In genomic region chr10:35217458-35217857, GRCh38 we compare ENCODE assay signal across 13 cellular contexts.
DNase-seq lines count a peak whose midpoint lies in the region; ATAC-seq and TF ChIP-seq lines count a peak whose summit lies in the region.
"Had no signal": no experiment of that assay in that cellular context is flagged by ENCODE, and none has a peak within 500 bp of the region (broad histone marks: within the 10 kb centered on the region; RNA-seq: fewer than 3 reads in every experiment).

No MANE protein-coding gene starts in this region.

- H3K27ac ChIP-seq in muscle layer of colon (ENCODE audit: low read depth, low read length) (peak overlapping the region; percentile 25), H9 (ENCODE audit: insufficient read length, low read depth, low read length) (no peak overlapping the region), tibial artery (no peak overlapping the region)
- H3K27ac ChIP-seq: RWPE1, vagina had no signal

- no peaks in the 10 kb centered on the region for H4K20me1 ChIP-seq in H9 (ENCODE audit: control insufficient read depth, insufficient read depth, insufficient read length)

- no peaks in the 10 kb centered on the region for H3K36me3 Mint-ChIP-seq in stimulated activated naive CD8-positive, alpha-beta T cell treated with anti-CD3 and anti-CD28 coated beads, Interleukin-15, Interleukin-2, amounts not matched to agents 100 ng/mL and 50 ng/mL, for 24 hours (ENCODE audit: low read depth)
- H3K36me3 Mint-ChIP-seq in H9 (ENCODE audit: insufficient read depth in 1 of 3, low read depth in 3 of 3), result no peaks in the 10 kb centered on the region

- intact Hi-C loops in tibial artery (cut with DNase I; ENCODE audit: low total_unique reads), result loop anchor here (2.0 kb wide), 1 partner anchor 99 kb away; no protein-coding TSS in a partner anchor

- no peak overlapping the region for H3K56ac ChIP-seq in H9 (ENCODE audit: insufficient read length, low read depth, low read length)

- DNase-seq in stimulated activated naive CD8-positive, alpha-beta T cell treated with anti-CD3 and anti-CD28 coated beads, Interleukin-15, amount 100 ng/mL, for 72 hours, result no peak
- peak; percentile 44 for DNase-seq in fibroblast of pulmonary artery (ENCODE audit: low read depth)
- no peak for DNase-seq in H9
- DNase-seq in putamen (ENCODE audit: low spot score), result no peak
- no peak for DNase-seq in middle frontal gyrus (ENCODE audit: extremely low spot score, low spot score)
- DNase-seq in tibial artery, result no peak
- DNase-seq: activated naive CD4-positive, alpha-beta T cell treated with Interleukin-2 at 50 U/mL for 16 hours; DMS 273 treated with DMSO at 0.1 percent for 48 hours; NCI-H1048 had no signal

- no peak overlapping the region for H2BK20ac ChIP-seq in H9 (ENCODE audit: low read depth, low read length, poor library complexity, severe bottlenecking)

- H3K4ac ChIP-seq in H9 (ENCODE audit: low read depth, low read length), result no peak overlapping the region

- H3K18ac ChIP-seq in H9 (ENCODE audit: insufficient read length, low read depth, low read length), result no peak overlapping the region

- no peak overlapping the region for H2AFZ ChIP-seq in H9 (ENCODE audit: low read length)

- H2BK12ac ChIP-seq in H9 (ENCODE audit: insufficient read length, low read depth, low read length), result no peak overlapping the region

- peaks cover 4% of the 10 kb centered on the region for H3K27me3 Mint-ChIP-seq in stimulated activated naive CD8-positive, alpha-beta T cell treated with anti-CD3 and anti-CD28 coated beads, Interleukin-15, Interleukin-2, amounts not matched to agents 100 ng/mL and 50 ng/mL, for 24 hours
- no peaks in the 10 kb centered on the region for H3K27me3 Mint-ChIP-seq in stimulated activated naive CD8-positive, alpha-beta T cell treated with anti-CD3 and anti-CD28 coated beads, Interleukin-15, amount 100 ng/mL, for 72 hours
- no peaks in the 10 kb centered on the region for H3K27me3 Mint-ChIP-seq in H9 (ENCODE audit: low read depth)

- no peaks in the 10 kb centered on the region for H3K9me3 ChIP-seq in muscle layer of colon (ENCODE audit: low read length)
- no peaks in the 10 kb centered on the region for H3K9me3 ChIP-seq in H9 (ENCODE audit: control insufficient read depth, low read depth, low read length)
- H3K9me3 ChIP-seq in tibial artery, result no peaks in the 10 kb centered on the region
- H3K9me3 ChIP-seq: vagina had no signal

- no peaks in the 10 kb centered on the region for H3K79me2 ChIP-seq in H9 (ENCODE audit: insufficient read depth, low read length)

- H3K9ac ChIP-seq in muscle layer of colon (ENCODE audit: low read length) (no peak overlapping the region), H9 (ENCODE audit: extremely low read depth, insufficient read length, low read length) (no peak overlapping the region)

- no peaks in the 10 kb centered on the region for H3K79me1 ChIP-seq in H9 (ENCODE audit: insufficient read depth, low read depth, low read length, poor library complexity, severe bottlenecking)

- H3K36me3 ChIP-seq in muscle layer of colon (ENCODE audit: insufficient read depth, low read length) (no peaks in the 10 kb centered on the region), tibial artery (peaks cover 0 to 5% (median under 1%) of the 10 kb centered on the region in 3 donors)
- H3K36me3 ChIP-seq: vagina had no signal

- no peak overlapping the region for H4K91ac ChIP-seq in H9 (ENCODE audit: insufficient read length, low read depth, low read length)

- H3K4me1 ChIP-seq in muscle layer of colon (ENCODE audit: insufficient read depth, low read length) (peaks cover 8% of the 10 kb centered on the region), H9 (ENCODE audit: insufficient read depth, low read length) (no peaks in the 10 kb centered on the region; the same call in 1 of the 2 replicates), tibial artery (peaks cover 0 to 9% (median 0%) of the 10 kb centered on the region in 4 donors)

- no peak overlapping the region for H4K5ac ChIP-seq in H9 (ENCODE audit: insufficient read length, low read depth, low read length)

- no peak overlapping the region for H2AK5ac ChIP-seq in H9 (ENCODE audit: insufficient read length, low read length)

- no peak overlapping the region; the same call in 1 of the 2 replicates for H2BK15ac ChIP-seq in H9 (ENCODE audit: low read depth, low read length)

- H3K4me1 Mint-ChIP-seq in stimulated activated naive CD8-positive, alpha-beta T cell treated with anti-CD3 and anti-CD28 coated beads, Interleukin-15, Interleukin-2, amounts not matched to agents 100 ng/mL and 50 ng/mL, for 24 hours (ENCODE audit: low read depth), result peaks cover 56% of the 10 kb centered on the region
- peaks cover 51% of the 10 kb centered on the region for H3K4me1 Mint-ChIP-seq in stimulated activated naive CD8-positive, alpha-beta T cell treated with anti-CD3 and anti-CD28 coated beads, Interleukin-15, amount 100 ng/mL, for 72 hours
- H3K4me1 Mint-ChIP-seq in H9, result peaks cover 10% of the 10 kb centered on the region in 2 experiments

- no peak for ATAC-seq in stimulated activated naive CD8-positive, alpha-beta T cell treated with anti-CD3 and anti-CD28 coated beads, Interleukin-15, amount 100 ng/mL, for 72 hours

- H3K4me3 ChIP-seq in fibroblast of pulmonary artery (replicated peaks; ENCODE audit: low read depth, low read length), result no peak overlapping the region
- H3K4me3 ChIP-seq in muscle layer of colon (ENCODE audit: low read depth in 1 of 2, low read length in 2 of 2), result no peak overlapping the region
- H3K4me3 ChIP-seq in tibial artery, result no peak overlapping the region
- H3K4me3 ChIP-seq: vagina had no signal

- H4K8ac ChIP-seq in H9 (replicated peaks; ENCODE audit: insufficient read length, low read depth, low read length), result no peak overlapping the region

- no peak overlapping the region for H3K14ac ChIP-seq in H9 (ENCODE audit: insufficient read depth, low read length)

- H3K23ac ChIP-seq in H9 (ENCODE audit: insufficient read length, low read depth, low read length), result no peak overlapping the region

- no peaks in the 10 kb centered on the region for H3K9me3 Mint-ChIP-seq in stimulated activated naive CD8-positive, alpha-beta T cell treated with anti-CD3 and anti-CD28 coated beads, Interleukin-15, Interleukin-2, amounts not matched to agents 100 ng/mL and 50 ng/mL, for 24 hours
- H3K9me3 Mint-ChIP-seq in stimulated activated naive CD8-positive, alpha-beta T cell treated with anti-CD3 and anti-CD28 coated beads, Interleukin-15, amount 100 ng/mL, for 72 hours, result no peaks in the 10 kb centered on the region
- no peaks in the 10 kb centered on the region for H3K9me3 Mint-ChIP-seq in H9

- H3K4me3 Mint-ChIP-seq in stimulated activated naive CD8-positive, alpha-beta T cell treated with anti-CD3 and anti-CD28 coated beads, Interleukin-15, Interleukin-2, amounts not matched to agents 100 ng/mL and 50 ng/mL, for 24 hours, result no peak overlapping the region
- no peak overlapping the region for H3K4me3 Mint-ChIP-seq in stimulated activated naive CD8-positive, alpha-beta T cell treated with anti-CD3 and anti-CD28 coated beads, Interleukin-15, amount 100 ng/mL, for 72 hours
- no peak overlapping the region for H3K4me3 Mint-ChIP-seq in H9

- H3K27me3 ChIP-seq in muscle layer of colon (ENCODE audit: control insufficient read depth in 1 of 2, insufficient read depth in 2 of 2, low read length in 2 of 2) (no peaks in the 10 kb centered on the region), H9 (ENCODE audit: insufficient read depth, low read length) (no peaks in the 10 kb centered on the region), tibial artery (no peaks in the 10 kb centered on the region)
- H3K27me3 ChIP-seq: vagina had no signal

- H3K4me2 ChIP-seq in H9 (ENCODE audit: insufficient read depth, insufficient read length, low read length), result no peak overlapping the region

- peak overlapping the region; percentile 52 for H3K27ac Mint-ChIP-seq in stimulated activated naive CD8-positive, alpha-beta T cell treated with anti-CD3 and anti-CD28 coated beads, Interleukin-15, Interleukin-2, amounts not matched to agents 100 ng/mL and 50 ng/mL, for 24 hours
- no peak overlapping the region for H3K27ac Mint-ChIP-seq in stimulated activated naive CD8-positive, alpha-beta T cell treated with anti-CD3 and anti-CD28 coated beads, Interleukin-15, amount 100 ng/mL, for 72 hours
- H3K27ac Mint-ChIP-seq in H9, result no peak overlapping the region

- TF ChIP-seq CTCF in fibroblast of pulmonary artery (IDR thresholded peaks at IDR 0.05; ENCODE audit: low read length, missing control alignments) (no peak), H9 (conservative IDR thresholded peaks at IDR 0.05) (no peak), tibial artery (IDR thresholded peaks at IDR 0.05) (no peak)

- no CpG with 5 or more reads among the region's 5 CpGs for WGBS in H9 (ENCODE audit: extremely low coverage, insufficient read length, low lambda C conversion rate)

- H2BK5ac ChIP-seq in H9 (ENCODE audit: insufficient read length, low read length), result no peak overlapping the region

- H3K23me2 ChIP-seq in H9 (ENCODE audit: insufficient read length, low read depth, low read length, poor library complexity, severe bottlenecking), result no peaks in the 10 kb centered on the region

- H2BK120ac ChIP-seq in H9 (ENCODE audit: low read depth, low read length, poor library complexity, severe bottlenecking), result no peak overlapping the region

- H3T11ph ChIP-seq in H9 (ENCODE audit: low read length), result no peak overlapping the region
